Comparison of ENCODE assay signal across 1 cellular context in the genomic region with DNA sequence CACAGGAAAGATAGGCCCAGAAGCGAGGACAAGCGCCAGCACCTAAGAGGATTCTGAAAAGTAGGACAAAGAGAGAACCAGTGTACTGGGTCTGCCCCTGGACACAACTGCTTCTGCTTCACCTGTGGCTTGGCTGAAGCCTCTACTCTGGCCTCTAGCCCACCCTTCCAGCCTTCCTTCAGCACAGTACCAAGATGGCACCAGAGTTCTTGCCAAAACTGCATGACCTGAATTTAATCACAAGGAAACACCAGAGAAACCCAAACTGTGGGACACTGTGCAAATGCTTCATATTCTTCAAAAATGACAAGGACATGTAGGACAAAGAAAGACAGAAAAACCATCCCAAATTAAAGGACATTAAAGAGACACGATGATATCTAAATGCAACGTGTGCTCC.
TF ChIP-seq lines count a peak whose summit lies in the region.

No MANE protein-coding gene starts in this region.

TF ChIP-seq in H1, 55 proteins besides CTCF, POLR2A, EP300 and RAD21:
- no peak for TF ChIP-seq FOSL1 (IDR thresholded peaks at IDR 0.05; ENCODE audit: insufficient read depth, low read depth, low read length)
- TF ChIP-seq, protein P1, sequence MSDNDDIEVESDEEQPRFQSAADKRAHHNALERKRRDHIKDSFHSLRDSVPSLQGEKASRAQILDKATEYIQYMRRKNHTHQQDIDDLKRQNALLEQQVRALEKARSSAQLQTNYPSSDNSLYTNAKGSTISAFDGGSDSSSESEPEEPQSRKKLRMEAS (IDR thresholded peaks at IDR 0.05): no peak
- TF ChIP-seq RFX5 (IDR thresholded peaks at IDR 0.05; ENCODE audit: borderline replicate concordance, low read depth, low read length): no peak
- no peak for TF ChIP-seq NANOG (IDR thresholded peaks at IDR 0.05; ENCODE audit: insufficient read depth, low read depth, low read length, poor library complexity, severe bottlenecking)
- no peak for TF ChIP-seq SIN3A (conservative IDR thresholded peaks at IDR 0.05 in 1 of 2, IDR thresholded peaks at IDR 0.05 in 1 of 2; ENCODE audit: low read depth in 1 of 2, low read length in 2 of 2)
- no peak for TF ChIP-seq RNF2 (IDR thresholded peaks at IDR 0.05; ENCODE audit: borderline replicate concordance, low read depth, low read length, missing control alignments, poor library complexity, severe bottlenecking)
- TF ChIP-seq CBX8 (IDR thresholded peaks at IDR 0.05; ENCODE audit: borderline replicate concordance, low read depth, low read length): no peak
- TF ChIP-seq RBBP5 (IDR thresholded peaks at IDR 0.05; ENCODE audit: borderline replicate concordance, low read depth, low read length): no peak
- no peak for TF ChIP-seq TBP (IDR thresholded peaks at IDR 0.05; ENCODE audit: low read depth, low read length)
- TF ChIP-seq HDAC2 (IDR thresholded peaks at IDR 0.05; ENCODE audit: borderline replicate concordance in 1 of 2, low read depth in 2 of 2, low read length in 2 of 2): no peak
- TF ChIP-seq, protein P2, sequence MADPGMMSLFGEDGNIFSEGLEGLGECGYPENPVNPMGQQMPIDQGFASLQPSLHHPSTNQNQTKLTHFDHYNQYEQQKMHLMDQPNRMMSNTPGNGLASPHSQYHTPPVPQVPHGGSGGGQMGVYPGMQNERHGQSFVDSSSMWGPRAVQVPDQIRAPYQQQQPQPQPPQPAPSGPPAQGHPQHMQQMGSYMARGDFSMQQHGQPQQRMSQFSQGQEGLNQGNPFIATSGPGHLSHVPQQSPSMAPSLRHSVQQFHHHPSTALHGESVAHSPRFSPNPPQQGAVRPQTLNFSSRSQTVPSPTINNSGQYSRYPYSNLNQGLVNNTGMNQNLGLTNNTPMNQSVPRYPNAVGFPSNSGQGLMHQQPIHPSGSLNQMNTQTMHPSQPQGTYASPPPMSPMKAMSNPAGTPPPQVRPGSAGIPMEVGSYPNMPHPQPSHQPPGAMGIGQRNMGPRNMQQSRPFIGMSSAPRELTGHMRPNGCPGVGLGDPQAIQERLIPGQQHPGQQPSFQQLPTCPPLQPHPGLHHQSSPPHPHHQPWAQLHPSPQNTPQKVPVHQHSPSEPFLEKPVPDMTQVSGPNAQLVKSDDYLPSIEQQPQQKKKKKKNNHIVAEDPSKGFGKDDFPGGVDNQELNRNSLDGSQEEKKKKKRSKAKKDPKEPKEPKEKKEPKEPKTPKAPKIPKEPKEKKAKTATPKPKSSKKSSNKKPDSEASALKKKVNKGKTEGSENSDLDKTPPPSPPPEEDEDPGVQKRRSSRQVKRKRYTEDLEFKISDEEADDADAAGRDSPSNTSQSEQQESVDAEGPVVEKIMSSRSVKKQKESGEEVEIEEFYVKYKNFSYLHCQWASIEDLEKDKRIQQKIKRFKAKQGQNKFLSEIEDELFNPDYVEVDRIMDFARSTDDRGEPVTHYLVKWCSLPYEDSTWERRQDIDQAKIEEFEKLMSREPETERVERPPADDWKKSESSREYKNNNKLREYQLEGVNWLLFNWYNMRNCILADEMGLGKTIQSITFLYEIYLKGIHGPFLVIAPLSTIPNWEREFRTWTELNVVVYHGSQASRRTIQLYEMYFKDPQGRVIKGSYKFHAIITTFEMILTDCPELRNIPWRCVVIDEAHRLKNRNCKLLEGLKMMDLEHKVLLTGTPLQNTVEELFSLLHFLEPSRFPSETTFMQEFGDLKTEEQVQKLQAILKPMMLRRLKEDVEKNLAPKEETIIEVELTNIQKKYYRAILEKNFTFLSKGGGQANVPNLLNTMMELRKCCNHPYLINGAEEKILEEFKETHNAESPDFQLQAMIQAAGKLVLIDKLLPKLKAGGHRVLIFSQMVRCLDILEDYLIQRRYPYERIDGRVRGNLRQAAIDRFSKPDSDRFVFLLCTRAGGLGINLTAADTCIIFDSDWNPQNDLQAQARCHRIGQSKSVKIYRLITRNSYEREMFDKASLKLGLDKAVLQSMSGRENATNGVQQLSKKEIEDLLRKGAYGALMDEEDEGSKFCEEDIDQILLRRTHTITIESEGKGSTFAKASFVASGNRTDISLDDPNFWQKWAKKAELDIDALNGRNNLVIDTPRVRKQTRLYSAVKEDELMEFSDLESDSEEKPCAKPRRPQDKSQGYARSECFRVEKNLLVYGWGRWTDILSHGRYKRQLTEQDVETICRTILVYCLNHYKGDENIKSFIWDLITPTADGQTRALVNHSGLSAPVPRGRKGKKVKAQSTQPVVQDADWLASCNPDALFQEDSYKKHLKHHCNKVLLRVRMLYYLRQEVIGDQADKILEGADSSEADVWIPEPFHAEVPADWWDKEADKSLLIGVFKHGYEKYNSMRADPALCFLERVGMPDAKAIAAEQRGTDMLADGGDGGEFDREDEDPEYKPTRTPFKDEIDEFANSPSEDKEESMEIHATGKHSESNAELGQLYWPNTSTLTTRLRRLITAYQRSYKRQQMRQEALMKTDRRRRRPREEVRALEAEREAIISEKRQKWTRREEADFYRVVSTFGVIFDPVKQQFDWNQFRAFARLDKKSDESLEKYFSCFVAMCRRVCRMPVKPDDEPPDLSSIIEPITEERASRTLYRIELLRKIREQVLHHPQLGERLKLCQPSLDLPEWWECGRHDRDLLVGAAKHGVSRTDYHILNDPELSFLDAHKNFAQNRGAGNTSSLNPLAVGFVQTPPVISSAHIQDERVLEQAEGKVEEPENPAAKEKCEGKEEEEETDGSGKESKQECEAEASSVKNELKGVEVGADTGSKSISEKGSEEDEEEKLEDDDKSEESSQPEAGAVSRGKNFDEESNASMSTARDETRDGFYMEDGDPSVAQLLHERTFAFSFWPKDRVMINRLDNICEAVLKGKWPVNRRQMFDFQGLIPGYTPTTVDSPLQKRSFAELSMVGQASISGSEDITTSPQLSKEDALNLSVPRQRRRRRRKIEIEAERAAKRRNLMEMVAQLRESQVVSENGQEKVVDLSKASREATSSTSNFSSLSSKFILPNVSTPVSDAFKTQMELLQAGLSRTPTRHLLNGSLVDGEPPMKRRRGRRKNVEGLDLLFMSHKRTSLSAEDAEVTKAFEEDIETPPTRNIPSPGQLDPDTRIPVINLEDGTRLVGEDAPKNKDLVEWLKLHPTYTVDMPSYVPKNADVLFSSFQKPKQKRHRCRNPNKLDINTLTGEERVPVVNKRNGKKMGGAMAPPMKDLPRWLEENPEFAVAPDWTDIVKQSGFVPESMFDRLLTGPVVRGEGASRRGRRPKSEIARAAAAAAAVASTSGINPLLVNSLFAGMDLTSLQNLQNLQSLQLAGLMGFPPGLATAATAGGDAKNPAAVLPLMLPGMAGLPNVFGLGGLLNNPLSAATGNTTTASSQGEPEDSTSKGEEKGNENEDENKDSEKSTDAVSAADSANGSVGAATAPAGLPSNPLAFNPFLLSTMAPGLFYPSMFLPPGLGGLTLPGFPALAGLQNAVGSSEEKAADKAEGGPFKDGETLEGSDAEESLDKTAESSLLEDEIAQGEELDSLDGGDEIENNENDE (IDR thresholded peaks at IDR 0.05; ENCODE audit: insufficient replicate concordance, low read length): no peak
- TF ChIP-seq SRF (IDR thresholded peaks at IDR 0.05; ENCODE audit: low read depth, low read length): no peak
- TF ChIP-seq CHD1 (IDR thresholded peaks at IDR 0.05; ENCODE audit: low read depth, low read length): no peak
- TF ChIP-seq BRCA1 (IDR thresholded peaks at IDR 0.05; ENCODE audit: low read depth, low read length): no peak
- TF ChIP-seq SUZ12 (IDR thresholded peaks at IDR 0.05; ENCODE audit: low read length): no peak
TF ChIP-seq in H1: peak in this region for 0.
